ENCODE assay signal across 19 cellular contexts in the genomic region with DNA sequence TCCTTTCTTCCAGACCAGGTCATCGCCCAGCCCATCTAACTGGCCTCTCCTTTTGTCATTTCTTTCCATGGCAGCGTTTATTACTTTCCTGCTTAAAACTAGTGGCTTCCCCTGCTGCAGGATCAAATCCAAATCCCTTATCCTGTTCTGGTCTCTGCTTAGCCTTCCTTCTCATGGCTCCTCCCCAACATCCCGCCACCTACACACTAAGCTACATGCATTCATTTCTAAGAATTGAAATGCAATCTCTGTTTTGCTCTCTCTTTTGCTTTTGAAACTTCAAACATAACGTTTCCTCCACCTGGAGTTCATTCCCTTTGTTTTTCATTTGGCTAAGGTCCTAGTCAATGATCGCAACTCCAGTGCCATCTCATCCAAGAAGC. TPM values are rescaled to one million over a fixed set of nuclear protein-coding genes. Genes with fewer than 3 reads are reported as not detected.
DNase-seq lines count a peak whose midpoint lies in the region; ATAC-seq, FAIRE-seq and TF ChIP-seq lines count a peak whose summit lies in the region.
"Had no signal": no experiment of that assay in that cellular context is flagged by ENCODE, and none has a peak within 500 bp of the region (broad histone marks: within the 10 kb centered on the region; RNA-seq: fewer than 3 reads in every experiment).

No MANE protein-coding gene starts in this region.

- H3K27me3 Mint-ChIP-seq in GM23338 (ENCODE audit: insufficient read depth, low read depth, poor library complexity) (no peaks in the 10 kb centered on the region), astrocyte (ENCODE audit: low read depth, unreplicated experiment) (no peaks in the 10 kb centered on the region)
- H3K27me3 Mint-ChIP-seq: activated CD4-positive, alpha-beta T cell treated with anti-CD3 and anti-CD28 coated beads for 36 hours; activated naive CD8-positive, alpha-beta T cell treated with anti-CD3 and anti-CD28 coated beads for 36 hours; activated T-helper 17 cell treated with anti-CD3 and anti-CD28 coated beads, Interleukin-2, amount 50 U/mL, for 72 hours; stimulated activated naive CD8-positive, alpha-beta T cell treated with anti-CD3 and anti-CD28 coated beads, Interleukin-15, Interleukin-2, amounts not matched to agents 100 ng/mL and 50 ng/mL, for 24 hours had no signal

- H3K9me3 Mint-ChIP-seq in GM23338 (no peaks in the 10 kb centered on the region), astrocyte (ENCODE audit: unreplicated experiment) (peaks cover 1% of the 10 kb centered on the region)
- H3K9me3 Mint-ChIP-seq: activated naive CD8-positive, alpha-beta T cell treated with anti-CD3 and anti-CD28 coated beads for 36 hours; activated T-helper 17 cell treated with anti-CD3 and anti-CD28 coated beads, Interleukin-2, amount 50 U/mL, for 72 hours; stimulated activated naive CD8-positive, alpha-beta T cell treated with anti-CD3 and anti-CD28 coated beads, Interleukin-15, Interleukin-2, amounts not matched to agents 100 ng/mL and 50 ng/mL, for 24 hours had no signal

- CTCF ChIA-PET in HepG2 (lab: Yijun Ruan, JAX; ENCODE audit: low intra/inter-chr PET ratio, low total read pairs), result no interaction called here

- H3K27ac ChIP-seq in GM23338 (ENCODE audit: low read depth) (no peak overlapping the region), astrocyte (ENCODE audit: low read depth, low read length) (peak overlapping the region; percentile 78), small intestine (ENCODE audit: low read depth in 1 of 2, low read length in 1 of 2) (peak overlapping the region; percentile 16 to 36), HepG2 (ENCODE audit: extremely low read length, insufficient read depth, low read length) (no peak overlapping the region)
- H3K27ac ChIP-seq: upper lobe of right lung had no signal

- no peaks in the 10 kb centered on the region for H3K4me1 ChIP-seq in GM23338 (ENCODE audit: insufficient read depth)
- peaks cover 30% of the 10 kb centered on the region for H3K4me1 ChIP-seq in astrocyte (ENCODE audit: insufficient read depth, low read length)
- peaks cover 10% of the 10 kb centered on the region in 2 donors for H3K4me1 ChIP-seq in small intestine (ENCODE audit: control insufficient read depth in 2 of 2, insufficient read depth in 1 of 2, low read depth in 1 of 2, low read length in 1 of 2)
- H3K4me1 ChIP-seq in HepG2 (ENCODE audit: insufficient read depth, low read length), result peaks cover 50% of the 10 kb centered on the region
- H3K4me1 ChIP-seq: upper lobe of right lung had no signal

- H3K4me1 Mint-ChIP-seq in GM23338, result no peaks in the 10 kb centered on the region
- peaks cover 30% of the 10 kb centered on the region for H3K4me1 Mint-ChIP-seq in astrocyte (ENCODE audit: low read depth, unreplicated experiment)

- FAIRE-seq in astrocyte (lab: Jason Lieb, UNC) (peak; percentile 54), small intestine (lab: Jason Lieb, UNC) (no peak), HepG2 (lab: Jason Lieb, UNC) (no peak)

- TF ChIP-seq EP300 in HepG2 (IDR thresholded peaks at IDR 0.05; ENCODE audit: low read depth in 2 of 2, low read length in 2 of 2), result no peak
- TF ChIP-seq EP300 in HepG2 (CRISPR knock-in tag; IDR thresholded peaks at IDR 0.05; ENCODE audit: borderline replicate concordance), result no peak

- H3K4me2 ChIP-seq in GM23338 (no peak overlapping the region), astrocyte (ENCODE audit: low read length) (peak overlapping the region; percentile 68), HepG2 (ENCODE audit: low read depth, low read length) (no peak overlapping the region)

- no peak for TF ChIP-seq POLR2A in HepG2 (IDR thresholded peaks at IDR 0.05; ENCODE audit: insufficient read depth in 1 of 2, low read depth in 2 of 2, low read length in 2 of 2)

- H3K4me3 Mint-ChIP-seq in GM23338 (no peak overlapping the region), astrocyte (ENCODE audit: unreplicated experiment) (no peak overlapping the region)
- H3K4me3 Mint-ChIP-seq: activated CD4-positive, alpha-beta T cell treated with anti-CD3 and anti-CD28 coated beads for 36 hours; activated naive CD8-positive, alpha-beta T cell treated with anti-CD3 and anti-CD28 coated beads for 36 hours; activated T-helper 17 cell treated with anti-CD3 and anti-CD28 coated beads, Interleukin-2, amount 50 U/mL, for 72 hours; stimulated activated naive CD8-positive, alpha-beta T cell treated with anti-CD3 and anti-CD28 coated beads, Interleukin-15, Interleukin-2, amounts not matched to agents 100 ng/mL and 50 ng/mL, for 24 hours had no signal

- H3K79me2 ChIP-seq in GM23338 (replicated peaks; ENCODE audit: insufficient read depth) (no peaks in the 10 kb centered on the region), astrocyte (ENCODE audit: insufficient read depth, low read length) (no peaks in the 10 kb centered on the region), HepG2 (ENCODE audit: insufficient read depth, low read length) (no peaks in the 10 kb centered on the region)

- H3F3A ChIP-seq in GM23338 (replicated peaks; ENCODE audit: low read depth), result no peaks in the 10 kb centered on the region

- H3K36me3 ChIP-seq in GM23338 (ENCODE audit: insufficient read depth) (no peaks in the 10 kb centered on the region), astrocyte (ENCODE audit: insufficient read depth, low read length) (no peaks in the 10 kb centered on the region), small intestine (ENCODE audit: control insufficient read depth in 2 of 2, insufficient read depth in 2 of 2, low read length in 2 of 2) (no peaks in the 10 kb centered on the region), HepG2 (replicated peaks in 1 of 2; ENCODE audit: control insufficient read depth in 1 of 2, insufficient read depth in 2 of 2, low read length in 2 of 2) (no peaks in the 10 kb centered on the region)
- H3K36me3 ChIP-seq: upper lobe of right lung had no signal

- H4K20me1 ChIP-seq in GM23338 (replicated peaks; ENCODE audit: insufficient read depth) (no peaks in the 10 kb centered on the region), astrocyte (ENCODE audit: insufficient read depth, low read length) (no peaks in the 10 kb centered on the region), HepG2 (ENCODE audit: insufficient read depth, low read length) (no peaks in the 10 kb centered on the region)

- no peak overlapping the region for H3K9ac ChIP-seq in astrocyte (ENCODE audit: low read length)
- no peak overlapping the region for H3K9ac ChIP-seq in HepG2 (ENCODE audit: insufficient read depth, low read depth, low read length)

- H3K9me3 ChIP-seq in astrocyte (ENCODE audit: insufficient read depth, low read depth, low read length) (no peaks in the 10 kb centered on the region), small intestine (ENCODE audit: control insufficient read depth, low read depth) (no peaks in the 10 kb centered on the region), HepG2 (ENCODE audit: low read length) (no peaks in the 10 kb centered on the region)
- H3K9me3 ChIP-seq: upper lobe of right lung had no signal

- intact Hi-C loops in HepG2 (cut with micrococcal nuclease; ENCODE audit: unreplicated experiment), result no loop called here

- no peak for DNase-seq in GM23338 (ENCODE audit: low spot score)
- DNase-seq in astrocyte (ENCODE audit: low read depth), result no peak
- DNase-seq in fibroblast of mammary gland (ENCODE audit: low read depth), result peak; percentile 60
- no peak for DNase-seq in small intestine
- DNase-seq in NCI-H1694 treated with DMSO at 0.1 percent for 48 hours (lab: John Stamatoyannopoulos, UW), result no peak
- no peak for DNase-seq in NCI-H1092 (lab: John Stamatoyannopoulos, UW)
- DNase-seq in HepG2 (ENCODE audit: low spot score), result no peak
- DNase-seq: activated naive CD8-positive, alpha-beta T cell treated with anti-CD3 and anti-CD28 coated beads for 36 hours; AML-193; NCI-H2107; NCI-H510A; stimulated activated CD4-positive, alpha-beta T cell treated with anti-CD3 and anti-CD28 coated beads, Interleukin-4, amount 100 ng/mL, for 24 hours; upper lobe of right lung had no signal

- no peak for TF ChIP-seq RAD21 in HepG2 (CRISPR knock-in tag; IDR thresholded peaks at IDR 0.05)

- ATAC-seq in GM23338 (no peak; the same call in 2 of the 3 replicates), GM21423 (IDR thresholded peaks at IDR 0.05; ENCODE audit: unreplicated experiment) (no peak), HepG2 (no peak)

- no peak overlapping the region for H3K27ac Mint-ChIP-seq in GM23338
- peak overlapping the region; percentile 30 for H3K27ac Mint-ChIP-seq in astrocyte (ENCODE audit: unreplicated experiment)
- H3K27ac Mint-ChIP-seq: activated CD4-positive, alpha-beta T cell treated with anti-CD3 and anti-CD28 coated beads for 36 hours; activated naive CD8-positive, alpha-beta T cell treated with anti-CD3 and anti-CD28 coated beads for 36 hours; activated T-helper 17 cell treated with anti-CD3 and anti-CD28 coated beads, Interleukin-2, amount 50 U/mL, for 72 hours; progenitor cell of endocrine pancreas; stimulated activated naive CD8-positive, alpha-beta T cell treated with anti-CD3 and anti-CD28 coated beads, Interleukin-15, Interleukin-2, amounts not matched to agents 100 ng/mL and 50 ng/mL, for 24 hours had no signal

- H2AFZ ChIP-seq in GM23338 (peak overlapping the region; percentile 81; the same call in 1 of the 2 replicates), astrocyte (ENCODE audit: low read depth, low read length) (no peak overlapping the region), HepG2 (ENCODE audit: low read length) (no peak overlapping the region)

- no TSS peak for BruUV-seq in HepG2 (replicated peaks; lab: Mats Ljungman, UMichigan)

- WGBS in small intestine, 3 donors, result 26 to 53% (median 27%) methylated on average over 5 of the region's 5 CpGs
- WGBS in HepG2 (ENCODE audit: low lambda C conversion rate), result 87% methylated on average over 5 of the region's 5 CpGs

- H3K4me3 ChIP-seq in GM23338 (no peak overlapping the region), astrocyte (ENCODE audit: insufficient read depth, low read depth, low read length) (no peak overlapping the region), fibroblast of mammary gland (ENCODE audit: control insufficient read depth, low read depth, low read length) (no peak overlapping the region), small intestine (ENCODE audit: low read depth in 1 of 2, low read length in 2 of 2) (no peak overlapping the region), HepG2 (replicated peaks in 1 of 3; ENCODE audit: insufficient read depth in 1 of 3, low read depth in 2 of 3, low read length in 3 of 3) (no peak overlapping the region)
- H3K4me3 ChIP-seq: upper lobe of right lung had no signal

- H3K36me3 Mint-ChIP-seq in GM23338 (ENCODE audit: low read depth) (no peaks in the 10 kb centered on the region), astrocyte (ENCODE audit: low read depth, unreplicated experiment) (no peaks in the 10 kb centered on the region)
- H3K36me3 Mint-ChIP-seq: activated naive CD8-positive, alpha-beta T cell treated with anti-CD3 and anti-CD28 coated beads for 36 hours had no signal

- H3K9me2 ChIP-seq in GM23338 (ENCODE audit: insufficient read depth), result no peaks in the 10 kb centered on the region

- in situ Hi-C loops in HepG2 (cut with HindIII; ENCODE audit: extremely low pct_ligation_motif_present, low pct_unique_long_range_greater_than_20kb), result no loop called here

- TF ChIP-seq CTCF in GM23338 (conservative IDR thresholded peaks at IDR 0.05; ENCODE audit: low read depth in 2 of 2) (no peak), astrocyte (IDR thresholded peaks at IDR 0.05; ENCODE audit: insufficient read depth, low read depth, low read length) (no peak), fibroblast of mammary gland (conservative IDR thresholded peaks at IDR 0.05; ENCODE audit: control insufficient read depth, insufficient read depth, low read depth, low read length) (no peak), HepG2 (CRISPR knock-in tag; IDR thresholded peaks at IDR 0.05) (no peak)

- H3K27me3 ChIP-seq in GM23338 (ENCODE audit: insufficient read depth), result no peaks in the 10 kb centered on the region
- H3K27me3 ChIP-seq in astrocyte (ENCODE audit: insufficient read depth, low read length), result no peaks in the 10 kb centered on the region
- H3K27me3 ChIP-seq in small intestine (ENCODE audit: control insufficient read depth in 2 of 2, insufficient read depth in 2 of 2, low read length in 2 of 2), result no peaks in the 10 kb centered on the region
- H3K27me3 ChIP-seq in HepG2 (ENCODE audit: control insufficient read depth in 1 of 2, insufficient read depth in 2 of 2, low read length in 2 of 2), result no peaks in the 10 kb centered on the region
- H3K27me3 ChIP-seq: upper lobe of right lung had no signal

- POLR2A ChIA-PET in HepG2 (lab: Yijun Ruan, JAX), result interaction anchor here (0.8 to 4.8 kb wide), 3 partner anchors 16 to 96 kb away, joined by 3 to 41 read pairs (median 5); a partner anchor contains a TSS

RNA-seq across cellular contexts. Expression of a gene that starts 18.0 kb away (rescaled TPM):
- total RNA-seq in GM23338 (2014; rRNA removed; shearing (Covaris generic)), result 2.8 and 4.1 TPM in 2 replicates
- polyA plus RNA-seq in GM23338 (2016; fragmentation: Nextera tagmentation; extraction: Ambion mirVana) (1.0 and 1.5 TPM in 2 replicates), small intestine (10 to 100 TPM; 35.8 to 52.4 (median 51.7) TPM), HepG2 (2011; rRNA removed) (37.7 and 39.4 TPM in 2 replicates)
- total RNA-seq in astrocyte (5.3 and 6.7 TPM in 2 replicates), HepG2 (2016; rRNA removed; fragmentation: Illumina TruSeq; extraction: Trizol) (57.2 and 109 TPM in 2 replicates)
- total RNA-seq in HepG2 (2016; cell fraction: cytosol; rRNA removed; fragmentation: Illumina TruSeq; extraction: Trizol; ENCODE audit: low read depth), result 9.0 and 9.9 TPM in 2 replicates
- 54.8 and 107 TPM in 2 replicates for total RNA-seq in HepG2 (2016; cell fraction: insoluble cytoplasmic fraction; rRNA removed; fragmentation: Illumina TruSeq; extraction: Trizol)
- 22.6 and 24.7 TPM in 2 replicates for total RNA-seq in HepG2 (2016; cell fraction: membrane; rRNA removed; fragmentation: Illumina TruSeq; extraction: Trizol)
- total RNA-seq in HepG2 (2016; cell fraction: nucleus; rRNA removed; fragmentation: Illumina TruSeq; extraction: Trizol), result 123 and 147 TPM in 2 replicates
- 32.1 and 39.3 TPM in 2 replicates for polyA plus RNA-seq in HepG2 (2011; cell fraction: cytosol; rRNA removed)
- polyA plus RNA-seq in HepG2 (2011; cell fraction: nucleus; rRNA removed), result 35.3 and 41.8 TPM in 2 replicates
- polyA plus RNA-seq in HepG2 (2012), result 85.0 and 97.7 TPM in 2 replicates
- 7.7 and 8.0 TPM in 2 replicates for polyA plus RNA-seq in HepG2 (2016; cell fraction: cytosol; fragmentation: Illumina TruSeq; extraction: Trizol; ENCODE audit: low read depth)
- 38.7 and 39.5 TPM in 2 replicates for polyA plus RNA-seq in HepG2 (2016; cell fraction: insoluble cytoplasmic fraction; fragmentation: Illumina TruSeq; extraction: Trizol; ENCODE audit: low read depth)
- 14.9 and 16.9 TPM in 2 replicates for polyA plus RNA-seq in HepG2 (2016; cell fraction: membrane; fragmentation: Illumina TruSeq; extraction: Trizol; ENCODE audit: low read depth)
- 95.1 and 96.2 TPM in 2 replicates for polyA plus RNA-seq in HepG2 (2016; cell fraction: nucleus; fragmentation: Illumina TruSeq; extraction: Trizol; ENCODE audit: insufficient read depth, low read depth)
- 175 TPM in 1 of 2 replicates, not detected in the other for polyA minus RNA-seq in HepG2 (2011; rRNA and poly(A)+ RNA removed; ENCODE audit: low replicate concordance)
- 57.2 and 81.0 TPM in 2 replicates for polyA minus RNA-seq in HepG2 (2011; cell fraction: cytosol; rRNA and poly(A)+ RNA removed)
- polyA minus RNA-seq in HepG2 (2011; cell fraction: nucleus; rRNA and poly(A)+ RNA removed), result 147 and 149 TPM in 2 replicates
- polyA plus RNA-seq: neural cell had no signal

Comparison
In these comparisons a context has a peak if more than half of its experiments do, and no peak if none do; other contexts are left out.
1. H3K27ac ChIP-seq: peak in astrocyte (single experiment) and small intestine (2 of 2); none in GM23338 (single experiment) and HepG2 (single experiment).